Comparison of ENCODE assay signal across 2 cellular contexts in the genomic region with DNA sequence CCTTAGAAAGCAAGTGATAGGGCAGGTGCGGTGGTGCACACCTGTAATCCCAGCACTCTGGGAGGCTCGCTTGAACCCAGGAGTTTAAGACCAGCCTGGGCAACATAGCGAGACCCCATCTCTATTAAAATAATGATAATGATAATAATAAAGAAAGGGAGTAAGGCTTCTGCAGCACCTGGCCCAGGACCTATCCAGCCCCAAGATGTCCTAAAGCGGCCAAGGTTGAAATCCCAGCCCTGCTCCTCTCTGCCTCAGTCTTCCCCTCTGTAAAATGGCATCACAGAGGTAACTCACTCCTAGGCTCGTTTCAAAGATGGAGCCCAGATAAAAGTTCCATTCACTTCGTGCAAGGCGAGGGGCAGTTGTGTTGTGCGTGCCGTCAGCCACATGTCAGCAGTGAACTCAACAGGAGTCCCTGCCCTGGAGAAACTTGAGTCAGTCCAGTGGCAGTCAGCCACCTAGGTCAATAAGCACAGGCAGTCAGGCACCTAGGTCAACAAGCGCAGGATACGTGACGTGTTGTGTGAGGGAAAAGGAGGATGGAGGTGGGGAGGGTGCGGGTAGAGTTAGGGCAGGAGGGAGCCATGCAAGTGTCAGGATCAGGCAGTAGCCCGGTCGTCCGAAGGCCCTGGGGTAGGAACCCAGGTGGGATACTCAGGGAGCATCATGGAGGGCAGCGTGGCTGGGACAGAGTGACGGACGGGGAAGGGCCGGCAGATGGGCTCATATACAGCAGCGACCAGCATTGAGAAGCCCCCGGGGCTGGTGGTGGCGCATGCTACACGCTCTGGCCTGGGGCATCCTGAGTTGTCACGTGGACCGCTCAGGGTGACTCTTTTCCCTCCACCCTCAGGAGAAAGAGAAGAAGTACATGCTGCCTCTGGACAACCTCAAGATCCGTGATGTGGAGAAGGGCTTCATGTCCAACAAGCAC.
TF ChIP-seq lines count a peak whose summit lies in the region.

No MANE protein-coding gene starts in this region.

TF ChIP-seq in SK-N-SH, 30 proteins besides CTCF, POLR2A, EP300 and RAD21 (continued from another document):
- no peak for TF ChIP-seq MXI1 (IDR thresholded peaks at IDR 0.05; ENCODE audit: low read depth, low read length)
- TF ChIP-seq FOXM1 (IDR thresholded peaks at IDR 0.05; ENCODE audit: low read depth) = no peak
- TF ChIP-seq SIN3A (IDR thresholded peaks at IDR 0.05; ENCODE audit: borderline replicate concordance, low read depth, low read length) = no peak
- TF ChIP-seq, protein P1, sequence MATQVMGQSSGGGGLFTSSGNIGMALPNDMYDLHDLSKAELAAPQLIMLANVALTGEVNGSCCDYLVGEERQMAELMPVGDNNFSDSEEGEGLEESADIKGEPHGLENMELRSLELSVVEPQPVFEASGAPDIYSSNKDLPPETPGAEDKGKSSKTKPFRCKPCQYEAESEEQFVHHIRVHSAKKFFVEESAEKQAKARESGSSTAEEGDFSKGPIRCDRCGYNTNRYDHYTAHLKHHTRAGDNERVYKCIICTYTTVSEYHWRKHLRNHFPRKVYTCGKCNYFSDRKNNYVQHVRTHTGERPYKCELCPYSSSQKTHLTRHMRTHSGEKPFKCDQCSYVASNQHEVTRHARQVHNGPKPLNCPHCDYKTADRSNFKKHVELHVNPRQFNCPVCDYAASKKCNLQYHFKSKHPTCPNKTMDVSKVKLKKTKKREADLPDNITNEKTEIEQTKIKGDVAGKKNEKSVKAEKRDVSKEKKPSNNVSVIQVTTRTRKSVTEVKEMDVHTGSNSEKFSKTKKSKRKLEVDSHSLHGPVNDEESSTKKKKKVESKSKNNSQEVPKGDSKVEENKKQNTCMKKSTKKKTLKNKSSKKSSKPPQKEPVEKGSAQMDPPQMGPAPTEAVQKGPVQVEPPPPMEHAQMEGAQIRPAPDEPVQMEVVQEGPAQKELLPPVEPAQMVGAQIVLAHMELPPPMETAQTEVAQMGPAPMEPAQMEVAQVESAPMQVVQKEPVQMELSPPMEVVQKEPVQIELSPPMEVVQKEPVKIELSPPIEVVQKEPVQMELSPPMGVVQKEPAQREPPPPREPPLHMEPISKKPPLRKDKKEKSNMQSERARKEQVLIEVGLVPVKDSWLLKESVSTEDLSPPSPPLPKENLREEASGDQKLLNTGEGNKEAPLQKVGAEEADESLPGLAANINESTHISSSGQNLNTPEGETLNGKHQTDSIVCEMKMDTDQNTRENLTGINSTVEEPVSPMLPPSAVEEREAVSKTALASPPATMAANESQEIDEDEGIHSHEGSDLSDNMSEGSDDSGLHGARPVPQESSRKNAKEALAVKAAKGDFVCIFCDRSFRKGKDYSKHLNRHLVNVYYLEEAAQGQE (IDR thresholded peaks at IDR 0.05; ENCODE audit: low read depth, low read length) = no peak
- no peak for TF ChIP-seq TEAD4 (IDR thresholded peaks at IDR 0.05; ENCODE audit: borderline replicate concordance, insufficient read depth)
- TF ChIP-seq, protein P2, sequence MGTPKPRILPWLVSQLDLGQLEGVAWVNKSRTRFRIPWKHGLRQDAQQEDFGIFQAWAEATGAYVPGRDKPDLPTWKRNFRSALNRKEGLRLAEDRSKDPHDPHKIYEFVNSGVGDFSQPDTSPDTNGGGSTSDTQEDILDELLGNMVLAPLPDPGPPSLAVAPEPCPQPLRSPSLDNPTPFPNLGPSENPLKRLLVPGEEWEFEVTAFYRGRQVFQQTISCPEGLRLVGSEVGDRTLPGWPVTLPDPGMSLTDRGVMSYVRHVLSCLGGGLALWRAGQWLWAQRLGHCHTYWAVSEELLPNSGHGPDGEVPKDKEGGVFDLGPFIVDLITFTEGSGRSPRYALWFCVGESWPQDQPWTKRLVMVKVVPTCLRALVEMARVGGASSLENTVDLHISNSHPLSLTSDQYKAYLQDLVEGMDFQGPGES (IDR thresholded peaks at IDR 0.05; ENCODE audit: low read depth, low read length) = no peak
- TF ChIP-seq, protein P3, sequence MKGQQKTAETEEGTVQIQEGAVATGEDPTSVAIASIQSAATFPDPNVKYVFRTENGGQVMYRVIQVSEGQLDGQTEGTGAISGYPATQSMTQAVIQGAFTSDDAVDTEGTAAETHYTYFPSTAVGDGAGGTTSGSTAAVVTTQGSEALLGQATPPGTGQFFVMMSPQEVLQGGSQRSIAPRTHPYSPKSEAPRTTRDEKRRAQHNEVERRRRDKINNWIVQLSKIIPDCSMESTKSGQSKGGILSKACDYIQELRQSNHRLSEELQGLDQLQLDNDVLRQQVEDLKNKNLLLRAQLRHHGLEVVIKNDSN (IDR thresholded peaks at IDR 0.05; ENCODE audit: borderline replicate concordance, low read depth) = no peak
- TF ChIP-seq FOXJ3 (CRISPR knock-in tag; IDR thresholded peaks at IDR 0.05) = no peak
- TF ChIP-seq EZH2phosphoT487 (IDR thresholded peaks at IDR 0.05; ENCODE audit: borderline replicate concordance, low read depth) = no peak
- no peak for TF ChIP-seq NRF1 (IDR thresholded peaks at IDR 0.05; ENCODE audit: low read depth, low read length)

TF ChIP-seq in SK-N-SH treated with all-trans-retinoic acid at 6 μM for 48 hours, 23 proteins besides CTCF, POLR2A, EP300 and RAD21 (continued from another document):
- TF ChIP-seq, protein P4, sequence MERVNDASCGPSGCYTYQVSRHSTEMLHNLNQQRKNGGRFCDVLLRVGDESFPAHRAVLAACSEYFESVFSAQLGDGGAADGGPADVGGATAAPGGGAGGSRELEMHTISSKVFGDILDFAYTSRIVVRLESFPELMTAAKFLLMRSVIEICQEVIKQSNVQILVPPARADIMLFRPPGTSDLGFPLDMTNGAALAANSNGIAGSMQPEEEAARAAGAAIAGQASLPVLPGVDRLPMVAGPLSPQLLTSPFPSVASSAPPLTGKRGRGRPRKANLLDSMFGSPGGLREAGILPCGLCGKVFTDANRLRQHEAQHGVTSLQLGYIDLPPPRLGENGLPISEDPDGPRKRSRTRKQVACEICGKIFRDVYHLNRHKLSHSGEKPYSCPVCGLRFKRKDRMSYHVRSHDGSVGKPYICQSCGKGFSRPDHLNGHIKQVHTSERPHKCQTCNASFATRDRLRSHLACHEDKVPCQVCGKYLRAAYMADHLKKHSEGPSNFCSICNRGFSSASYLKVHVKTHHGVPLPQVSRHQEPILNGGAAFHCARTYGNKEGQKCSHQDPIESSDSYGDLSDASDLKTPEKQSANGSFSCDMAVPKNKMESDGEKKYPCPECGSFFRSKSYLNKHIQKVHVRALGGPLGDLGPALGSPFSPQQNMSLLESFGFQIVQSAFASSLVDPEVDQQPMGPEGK (CRISPR knock-in tag; IDR thresholded peaks at IDR 0.05; ENCODE audit: borderline replicate concordance) = no peak
- TF ChIP-seq, protein P5, sequence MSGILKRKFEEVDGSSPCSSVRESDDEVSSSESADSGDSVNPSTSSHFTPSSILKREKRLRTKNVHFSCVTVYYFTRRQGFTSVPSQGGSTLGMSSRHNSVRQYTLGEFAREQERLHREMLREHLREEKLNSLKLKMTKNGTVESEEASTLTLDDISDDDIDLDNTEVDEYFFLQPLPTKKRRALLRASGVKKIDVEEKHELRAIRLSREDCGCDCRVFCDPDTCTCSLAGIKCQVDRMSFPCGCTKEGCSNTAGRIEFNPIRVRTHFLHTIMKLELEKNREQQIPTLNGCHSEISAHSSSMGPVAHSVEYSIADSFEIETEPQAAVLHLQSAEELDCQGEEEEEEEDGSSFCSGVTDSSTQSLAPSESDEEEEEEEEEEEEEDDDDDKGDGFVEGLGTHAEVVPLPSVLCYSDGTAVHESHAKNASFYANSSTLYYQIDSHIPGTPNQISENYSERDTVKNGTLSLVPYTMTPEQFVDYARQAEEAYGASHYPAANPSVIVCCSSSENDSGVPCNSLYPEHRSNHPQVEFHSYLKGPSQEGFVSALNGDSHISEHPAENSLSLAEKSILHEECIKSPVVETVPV (CRISPR knock-in tag; IDR thresholded peaks at IDR 0.05) = no peak
TF ChIP-seq in SK-N-SH treated with all-trans-retinoic acid at 6 μM for 48 hours: peak in this region for 0.
